2 cellular contexts compared by ENCODE assay signal in genomic region chrX:126770179-126770578, GRCh38.
TF ChIP-seq lines count a peak whose summit lies in the region.

No MANE protein-coding gene starts in this region.

TF ChIP-seq in Ishikawa, 13 proteins besides CTCF, POLR2A, EP300 and RAD21 (continued from another document):
- TF ChIP-seq TEAD4 (IDR thresholded peaks at IDR 0.05): no peak
- TF ChIP-seq TCF12 (IDR thresholded peaks at IDR 0.05; ENCODE audit: low read depth): no peak

TF ChIP-seq in liver, 16 proteins besides CTCF, POLR2A, EP300 and RAD21 (continued from another document):
- TF ChIP-seq REST (IDR thresholded peaks at IDR 0.05) (no peak), RXRA (IDR thresholded peaks at IDR 0.05) (no peak), YY1 (IDR thresholded peaks at IDR 0.05) (no peak), EGR1 (IDR thresholded peaks at IDR 0.05; ENCODE audit: low read depth in 2 of 2) (no peak)
